In the genomic region with DNA sequence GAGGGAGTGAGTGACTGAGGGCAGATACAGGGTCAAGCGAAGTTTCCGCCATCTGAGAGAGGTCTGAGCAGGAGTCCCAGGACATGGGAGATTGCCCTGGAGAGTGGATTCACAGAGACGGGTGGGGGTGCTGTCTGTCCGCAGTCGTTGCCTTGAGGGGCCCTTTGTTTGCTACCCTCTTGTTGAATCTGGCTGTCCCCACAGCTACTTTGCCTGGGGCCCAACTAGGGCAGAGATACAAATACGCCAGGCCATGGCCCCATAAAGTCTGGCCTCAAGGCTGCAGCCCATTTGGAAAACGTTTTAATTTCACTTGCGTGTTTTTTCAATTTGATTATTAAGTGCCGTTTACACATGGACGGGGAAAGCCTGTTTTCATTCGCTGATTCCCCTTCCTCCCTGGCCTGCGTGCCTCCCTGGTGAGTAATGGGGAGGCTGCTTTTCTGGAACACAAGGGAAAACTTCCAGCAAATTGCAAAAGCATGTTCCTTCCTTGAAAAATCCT, we compare ENCODE assay signal across 11 cellular contexts.
DNase-seq lines count a peak whose midpoint lies in the region; ATAC-seq and TF ChIP-seq lines count a peak whose summit lies in the region.
"Had no signal": no experiment of that assay in that cellular context is flagged by ENCODE, and none has a peak within 500 bp of the region (broad histone marks: within the 10 kb centered on the region; RNA-seq: fewer than 3 reads in every experiment).

No MANE protein-coding gene starts in this region.

- TF ChIP-seq EP300 in esophagus muscularis mucosa (IDR thresholded peaks at IDR 0.05), result peak; percentile 7

- H3K4me3 ChIP-seq in NT2/D1 (ENCODE audit: insufficient read length, low read depth) (no peak overlapping the region), esophagus muscularis mucosa (no peak overlapping the region), upper lobe of right lung (no peak overlapping the region), MM.1S (ENCODE audit: low read length) (no peak overlapping the region)

- no peaks in the 10 kb centered on the region for H3K27me3 ChIP-seq in NT2/D1 (ENCODE audit: insufficient read depth, insufficient read length)
- no peaks in the 10 kb centered on the region for H3K27me3 ChIP-seq in esophagus muscularis mucosa
- no peaks in the 10 kb centered on the region for H3K27me3 ChIP-seq in upper lobe of right lung
- H3K27me3 ChIP-seq in MM.1S (replicated peaks; ENCODE audit: insufficient read depth, low read length), result no peaks in the 10 kb centered on the region

- H3K9me3 ChIP-seq in NT2/D1 (ENCODE audit: insufficient read depth, low read length), result 0 out of 2 replicates have a peak, but pooled peaks cover 5% of the 10 kb centered on the region
- no peaks in the 10 kb centered on the region for H3K9me3 ChIP-seq in esophagus muscularis mucosa
- H3K9me3 ChIP-seq in upper lobe of right lung, result no peaks in the 10 kb centered on the region
- H3K9me3 ChIP-seq in MM.1S (replicated peaks; ENCODE audit: insufficient read depth, low read length), result no peaks in the 10 kb centered on the region

- no peak overlapping the region for H3K27ac Mint-ChIP-seq in activated T-helper 2 cell treated with anti-CD3 and anti-CD28 coated beads, Interferon-gamma antibody, Interleukin-2, Interleukin-4, amounts not matched to agents 10 μg/mL and 5 μg/mL and 100 μg/mL, durations not matched to agents 14 hours and 24 hours and 36 hours

- H3K27ac ChIP-seq in esophagus muscularis mucosa (replicated peaks in 1 of 4) (peak overlapping the region; percentile 79 to 85 (median 83)), upper lobe of right lung (peak overlapping the region; percentile 60), MM.1S (ENCODE audit: low read length) (no peak overlapping the region)
- H3K27ac ChIP-seq: KMS-11 had no signal

- no peaks in the 10 kb centered on the region for H3K36me3 Mint-ChIP-seq in activated T-helper 2 cell treated with anti-CD3 and anti-CD28 coated beads, Interferon-gamma antibody, Interleukin-2, Interleukin-4, amounts not matched to agents 10 μg/mL and 5 μg/mL and 100 μg/mL, durations not matched to agents 14 hours and 24 hours and 36 hours (ENCODE audit: low read depth)

- no peak overlapping the region for H3K4me3 Mint-ChIP-seq in activated T-helper 2 cell treated with anti-CD3 and anti-CD28 coated beads, Interferon-gamma antibody, Interleukin-2, Interleukin-4, amounts not matched to agents 10 μg/mL and 5 μg/mL and 100 μg/mL, durations not matched to agents 14 hours and 24 hours and 36 hours (ENCODE audit: low read depth)

- TF ChIP-seq CTCF in esophagus muscularis mucosa (IDR thresholded peaks at IDR 0.05) (no peak), upper lobe of right lung (IDR thresholded peaks at IDR 0.05) (no peak), MM.1S (IDR thresholded peaks at IDR 0.05; ENCODE audit: low read length) (no peak)

- TF ChIP-seq POLR2A in esophagus muscularis mucosa (IDR thresholded peaks at IDR 0.05; ENCODE audit: low read depth), result no peak

- no peaks in the 10 kb centered on the region for H4K20me1 ChIP-seq in MM.1S (ENCODE audit: insufficient read depth, low read length)

- intact Hi-C loops in esophagus muscularis mucosa (cut with DNase I), result no loop called here
- intact Hi-C loops in upper lobe of right lung (cut with DNase I), result no loop called here
- intact Hi-C loops in activated T-helper 2 cell treated with anti-CD3 and anti-CD28 coated beads, Interferon-gamma antibody, Interleukin-2, Interleukin-4, amounts not matched to agents 10 μg/mL and 5 μg/mL and 100 μg/mL, durations not matched to agents 14 hours and 24 hours and 36 hours (cut with micrococcal nuclease), result no loop called here

- H3K4me1 Mint-ChIP-seq in activated T-helper 2 cell treated with anti-CD3 and anti-CD28 coated beads, Interferon-gamma antibody, Interleukin-2, Interleukin-4, amounts not matched to agents 10 μg/mL and 5 μg/mL and 100 μg/mL, durations not matched to agents 14 hours and 24 hours and 36 hours (ENCODE audit: low read depth), result peaks cover 15% of the 10 kb centered on the region

- H3K27me3 Mint-ChIP-seq in activated T-helper 2 cell treated with anti-CD3 and anti-CD28 coated beads, Interferon-gamma antibody, Interleukin-2, Interleukin-4, amounts not matched to agents 10 μg/mL and 5 μg/mL and 100 μg/mL, durations not matched to agents 14 hours and 24 hours and 36 hours (ENCODE audit: low read depth), result no peaks in the 10 kb centered on the region

- H3K79me2 ChIP-seq in MM.1S (ENCODE audit: low read length), result no peaks in the 10 kb centered on the region

- WGBS in esophagus muscularis mucosa, result 50% methylated on average over 12 of the region's 12 CpGs

- DNase-seq in NT2/D1 (ENCODE audit: low read depth, low spot score), result peak; percentile 46
- DNase-seq in esophagus muscularis mucosa (ENCODE audit: extremely low spot score), result no peak
- DNase-seq in myocyte (ENCODE audit: low read depth), result peak; percentile 75
- DNase-seq in upper lobe of right lung, result no peak
- no peak for DNase-seq in COR-L47 (lab: John Stamatoyannopoulos, UW)
- no peak for DNase-seq in MM.1S
- no peak for DNase-seq in activated T-helper 2 cell treated with anti-CD3 and anti-CD28 coated beads, Interferon-gamma antibody, Interleukin-2, Interleukin-4, amounts not matched to agents 10 μg/mL and 5 μg/mL and 100 μg/mL, durations not matched to agents 14 hours and 24 hours and 36 hours (ENCODE audit: low spot score)
- DNase-seq: SHP77 had no signal

- no peaks in the 10 kb centered on the region for H3K9me2 ChIP-seq in MM.1S (replicated peaks; ENCODE audit: insufficient read depth, low read length)

- H3K4me1 ChIP-seq in NT2/D1 (ENCODE audit: insufficient read depth, insufficient read length) (peaks cover 2% of the 10 kb centered on the region), esophagus muscularis mucosa (peaks cover 10 to 39% (median 38%) of the 10 kb centered on the region in 4 donors), upper lobe of right lung (peaks cover 4% of the 10 kb centered on the region), MM.1S (ENCODE audit: low read length) (no peaks in the 10 kb centered on the region)

- ATAC-seq in upper lobe of right lung, result no peak
- no peak for ATAC-seq in HG03097 (IDR thresholded peaks at IDR 0.05; ENCODE audit: low FRiP score, unreplicated experiment)
- ATAC-seq: HCT116 had no signal

- H2AFZ ChIP-seq in MM.1S (ENCODE audit: low read length), result no peak overlapping the region

- H3K36me3 ChIP-seq in NT2/D1 (ENCODE audit: insufficient read depth, insufficient read length, low read length), result no peaks in the 10 kb centered on the region
- no peaks in the 10 kb centered on the region for H3K36me3 ChIP-seq in esophagus muscularis mucosa
- no peaks in the 10 kb centered on the region for H3K36me3 ChIP-seq in upper lobe of right lung
- H3K36me3 ChIP-seq in MM.1S (replicated peaks; ENCODE audit: insufficient read depth, low read length), result no peaks in the 10 kb centered on the region

- no peak overlapping the region for H3K4me2 ChIP-seq in MM.1S (ENCODE audit: low read depth, low read length)
- H3K4me2 ChIP-seq: KMS-11 had no signal

- no peak overlapping the region for H3K9ac ChIP-seq in NT2/D1 (ENCODE audit: insufficient read length, low read depth)
- no peak overlapping the region for H3K9ac ChIP-seq in MM.1S (ENCODE audit: low read length)
- H3K9ac ChIP-seq: KMS-11 had no signal

- H3K9me3 Mint-ChIP-seq in activated T-helper 2 cell treated with anti-CD3 and anti-CD28 coated beads, Interferon-gamma antibody, Interleukin-2, Interleukin-4, amounts not matched to agents 10 μg/mL and 5 μg/mL and 100 μg/mL, durations not matched to agents 14 hours and 24 hours and 36 hours, result no peaks in the 10 kb centered on the region

- H3F3A ChIP-seq in MM.1S (ENCODE audit: insufficient read depth, low read length), result no peaks in the 10 kb centered on the region

Comparison
In these comparisons a context has a peak if more than half of its experiments do, and no peak if none do; other contexts are left out.
1. DNase-seq: peak in NT2/D1 (single experiment) and myocyte (single experiment); none in esophagus muscularis mucosa (single experiment), upper lobe of right lung (single experiment), COR-L47 (single experiment), MM.1S (single experiment) and activated T-helper 2 cell treated with anti-CD3 and anti-CD28 coated beads, Interferon-gamma antibody, Interleukin-2, Interleukin-4, amounts not matched to agents 10 μg/mL and 5 μg/mL and 100 μg/mL, durations not matched to agents 14 hours and 24 hours and 36 hours (single experiment).